8 cellular contexts compared by ENCODE assay signal in the genomic region with DNA sequence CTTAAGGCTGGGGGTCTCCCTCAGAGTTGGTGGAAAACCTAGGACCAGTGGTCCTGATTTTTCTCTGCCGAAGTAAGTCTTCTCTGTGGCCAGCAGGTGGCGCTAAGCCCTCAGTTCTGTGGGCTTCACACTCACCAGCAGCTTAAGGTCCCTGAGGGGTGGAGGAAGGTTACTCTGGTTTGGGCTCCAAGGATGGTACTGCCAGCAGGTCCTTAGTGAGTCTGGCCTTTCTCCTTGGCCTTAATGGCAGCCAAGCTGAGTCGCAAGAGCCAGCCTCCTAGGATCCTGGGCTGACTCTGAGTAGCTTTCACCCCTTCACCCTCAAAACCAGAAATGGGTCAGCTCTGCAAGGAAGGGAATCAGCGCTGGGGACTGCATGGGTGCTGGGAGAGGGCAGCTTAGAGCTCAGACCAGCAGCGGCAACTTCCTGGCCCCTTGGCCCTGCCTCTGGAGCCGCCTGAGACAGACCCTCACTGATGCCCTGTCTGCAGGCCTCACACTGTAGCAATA. TPM values are rescaled to one million over a fixed set of nuclear protein-coding genes. Genes with fewer than 3 reads are reported as not detected.
DNase-seq lines count a peak whose midpoint lies in the region; ATAC-seq, FAIRE-seq and TF ChIP-seq lines count a peak whose summit lies in the region.

No MANE protein-coding gene starts in this region.

- 30% methylated on average over 6 of the region's 6 CpGs for WGBS in A549 (ENCODE audit: missing lambda C conversion rate)

- H4K20me1 ChIP-seq in PC-3 (ENCODE audit: low read length), result no peaks in the 10 kb centered on the region

- H3K36me3 ChIP-seq in PC-3 (ENCODE audit: low read depth, low read length) (no peaks in the 10 kb centered on the region), neutrophil (no peaks in the 10 kb centered on the region)

- H3K79me2 ChIP-seq in PC-3 (ENCODE audit: low read length), result no peaks in the 10 kb centered on the region

- TF ChIP-seq POLR2A in A549 (IDR thresholded peaks at IDR 0.05; ENCODE audit: low read length), result no peak

- POLR2A ChIA-PET in A549 (lab: Yijun Ruan, JAX), result interaction anchor here (0.8 kb wide), 1 partner anchor 176 kb away, joined by 3 read pairs; a partner anchor contains a TSS
- POLR2A ChIA-PET in PC-3 (lab: Charles Lee; ENCODE audit: unreplicated experiment), result interaction anchor here (0.5 kb wide), 1 partner anchor 180 kb away, joined by 3 read pairs; no protein-coding TSS in a partner anchor

- CTCF ChIA-PET in A549 (lab: Yijun Ruan, JAX), result interaction anchor here (0.6 to 21.5 kb wide), 58 partner anchors 9 to 564 kb away, joined by 3 to 1119 read pairs (median 6); a partner anchor contains a TSS
- CTCF ChIA-PET in PC-3 (lab: Charles Lee), result interaction anchor here (0.5 to 2.6 kb wide), 6 partner anchors 89 to 161 kb away, joined by 3 to 13 read pairs (median 4); no protein-coding TSS in a partner anchor

- H3K27ac ChIP-seq in A549, result no peak overlapping the region
- no peak overlapping the region for H3K27ac ChIP-seq in PC-3 (ENCODE audit: low read length)
- no peak overlapping the region for H3K27ac ChIP-seq in neutrophil

- TF ChIP-seq CTCF in A549 (IDR thresholded peaks at IDR 0.05) (peak; percentile 93), PC-3 (conservative IDR thresholded peaks at IDR 0.05; ENCODE audit: low read depth, low read length) (peak; percentile 90), fibroblast of mammary gland (conservative IDR thresholded peaks at IDR 0.05; ENCODE audit: control insufficient read depth, insufficient read depth, low read depth, low read length) (peak; percentile 90), neutrophil (IDR thresholded peaks at IDR 0.05) (peak; percentile 83)

- no peak overlapping the region for H3K4me3 ChIP-seq in A549
- H3K4me3 ChIP-seq in PC-3 (ENCODE audit: low read length), result no peak overlapping the region
- H3K4me3 ChIP-seq in fibroblast of mammary gland (ENCODE audit: control insufficient read depth, low read depth, low read length), result no peak overlapping the region
- H3K4me3 ChIP-seq in neutrophil (ENCODE audit: low read depth in 1 of 2, low read length in 1 of 2), result no peak overlapping the region

- no TSS peak for BruUV-seq in PC-3 (replicated peaks; lab: Mats Ljungman, UMichigan)

- peaks cover 2% of the 10 kb centered on the region for H3K27me3 Mint-ChIP-seq in activated T-cell treated with anti-CD3 and anti-CD28 coated beads, Interleukin-2, amount 50 U/mL, for 4 hours (ENCODE audit: low read depth)

- H3K4me3 Mint-ChIP-seq in activated T-cell treated with anti-CD3 and anti-CD28 coated beads, Interleukin-2, amount 50 U/mL, for 4 hours, result no peak overlapping the region

- H3K4me1 ChIP-seq in A549, result no peaks in the 10 kb centered on the region
- H3K4me1 ChIP-seq in PC-3 (ENCODE audit: insufficient read depth, low read length), result no peaks in the 10 kb centered on the region
- H3K4me1 ChIP-seq in neutrophil (ENCODE audit: control insufficient read depth in 1 of 2, insufficient read depth in 1 of 2, low read depth in 1 of 2, low read length in 1 of 2), result peaks cover 6 to 11% of the 10 kb centered on the region in 2 experiments

- H3K9me3 Mint-ChIP-seq in activated T-cell treated with anti-CD3 and anti-CD28 coated beads, Interleukin-2, amount 50 U/mL, for 4 hours, result no peaks in the 10 kb centered on the region

- H3K4me1 Mint-ChIP-seq in activated T-cell treated with anti-CD3 and anti-CD28 coated beads, Interleukin-2, amount 50 U/mL, for 4 hours (ENCODE audit: low read depth), result no peaks in the 10 kb centered on the region

- peak; percentile 41 to 79; a peak in 4 of 6 replicates for ATAC-seq in A549
- ATAC-seq in GM18517 (IDR thresholded peaks at IDR 0.05; ENCODE audit: unreplicated experiment), result peak; percentile 58
- ATAC-seq in PC-3, result peak; percentile 66
- ATAC-seq in activated T-cell treated with anti-CD3 and anti-CD28 coated beads, Interleukin-2, amount 50 U/mL, for 4 hours, result peak; percentile 54 to 60

- no peaks in the 10 kb centered on the region for H3K9me3 ChIP-seq in A549
- no peaks in the 10 kb centered on the region for H3K9me3 ChIP-seq in PC-3 (ENCODE audit: low read length)
- H3K9me3 ChIP-seq in neutrophil, result no peaks in the 10 kb centered on the region

- no peak for FAIRE-seq in A549 (lab: Jason Lieb, UNC)

- no peaks in the 10 kb centered on the region for H3K9me2 ChIP-seq in PC-3 (replicated peaks; ENCODE audit: low read length)

- DNase-seq in A549 (ENCODE audit: low read depth in 1 of 2, low spot score in 1 of 2) (peak; percentile 59 to 89), PC-3 (peak; percentile 75), fibroblast of mammary gland (ENCODE audit: low read depth) (peak; percentile 87), stromal cell of bone marrow (ENCODE audit: low read depth) (peak; percentile 66)
- DNase-seq in activated T-cell treated with anti-CD3 and anti-CD28 coated beads, Interleukin-2, amount 50 U/mL, for 4 hours, result peak; percentile 76

- H3K4me2 ChIP-seq in A549, result no peak overlapping the region
- H3K4me2 ChIP-seq in PC-3 (ENCODE audit: low read length), result no peak overlapping the region

- peak; percentile 92 to 95 for TF ChIP-seq RAD21 in A549 (conservative IDR thresholded peaks at IDR 0.05 in 1 of 2, IDR thresholded peaks at IDR 0.05 in 1 of 2)
- peak; percentile 97 for TF ChIP-seq RAD21 in Ishikawa (IDR thresholded peaks at IDR 0.05; ENCODE audit: low read depth)

- no peak overlapping the region for H3K9ac ChIP-seq in PC-3 (ENCODE audit: low read length)

- TF ChIP-seq EP300 in A549 (IDR thresholded peaks at IDR 0.05) (no peak), Ishikawa (IDR thresholded peaks at IDR 0.05; ENCODE audit: borderline replicate concordance) (no peak)

- intact Hi-C loops in PC-3 (cut with micrococcal nuclease), result loop anchor here (1.0 kb wide), 2 partner anchors 120 to 144 kb away; no protein-coding TSS in a partner anchor

- no peaks in the 10 kb centered on the region for H3F3A ChIP-seq in PC-3 (ENCODE audit: low read length, unreplicated experiment)

- H3K36me3 Mint-ChIP-seq in activated T-cell treated with anti-CD3 and anti-CD28 coated beads, Interleukin-2, amount 50 U/mL, for 4 hours (ENCODE audit: insufficient read depth), result no peaks in the 10 kb centered on the region

- H3K27me3 ChIP-seq in PC-3 (ENCODE audit: low read length) (no peaks in the 10 kb centered on the region), neutrophil (peaks cover 18% of the 10 kb centered on the region)

- no peak overlapping the region for H2AFZ ChIP-seq in PC-3 (ENCODE audit: low read length)

TF ChIP-seq in A549, 52 proteins besides CTCF, POLR2A, EP300 and RAD21:
- no peak for TF ChIP-seq FOSB (CRISPR knock-in tag; IDR thresholded peaks at IDR 0.05)
- no peak for TF ChIP-seq HOXA7 (CRISPR knock-in tag; IDR thresholded peaks at IDR 0.05)
- TF ChIP-seq RCOR1 (IDR thresholded peaks at IDR 0.05; ENCODE audit: low read depth, low read length), result no peak
- no peak for TF ChIP-seq NPAS2 (CRISPR knock-in tag; IDR thresholded peaks at IDR 0.05; ENCODE audit: borderline replicate concordance)
- TF ChIP-seq, protein P1, sequence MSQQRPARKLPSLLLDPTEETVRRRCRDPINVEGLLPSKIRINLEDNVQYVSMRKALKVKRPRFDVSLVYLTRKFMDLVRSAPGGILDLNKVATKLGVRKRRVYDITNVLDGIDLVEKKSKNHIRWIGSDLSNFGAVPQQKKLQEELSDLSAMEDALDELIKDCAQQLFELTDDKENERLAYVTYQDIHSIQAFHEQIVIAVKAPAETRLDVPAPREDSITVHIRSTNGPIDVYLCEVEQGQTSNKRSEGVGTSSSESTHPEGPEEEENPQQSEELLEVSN (IDR thresholded peaks at IDR 0.05; ENCODE audit: borderline replicate concordance, low read depth), result no peak
- TF ChIP-seq SMC3 (IDR thresholded peaks at IDR 0.05), result peak; percentile 94
- TF ChIP-seq CEBPB (IDR thresholded peaks at IDR 0.05), result no peak

TF ChIP-seq in Ishikawa, 13 proteins besides CTCF, POLR2A, EP300 and RAD21:
- no peak for TF ChIP-seq TAF1 (IDR thresholded peaks at IDR 0.05; ENCODE audit: low read depth)
- no peak for TF ChIP-seq ZBTB7A (IDR thresholded peaks at IDR 0.05; ENCODE audit: low read depth)
- TF ChIP-seq NFIC (IDR thresholded peaks at IDR 0.05), result no peak

RNA-seq across cellular contexts. Expression of a gene that starts 4.4 kb away (rescaled TPM):
- 0.18 and 0.29 TPM in 2 replicates for polyA plus RNA-seq in A549 (2011; rRNA removed)
- 0.28 and 0.54 TPM in 2 replicates for polyA plus RNA-seq in A549 (2012; cell fraction: cytosol; rRNA removed)
- polyA plus RNA-seq in A549 (2012; cell fraction: nucleus; rRNA removed), result 0.71 and 0.89 TPM in 2 replicates
- polyA plus RNA-seq in A549 (2017; fragmentation: RNase III; extraction: RNeasy Plus Mini Kit Qiagen cat#74134 plus additional on column Dnase treatment), result 0.41 to 0.69 TPM (median 0.53 TPM) in 3 replicates
- 0.58 and 0.63 TPM in 2 replicates for polyA minus RNA-seq in A549 (2011; rRNA and poly(A)+ RNA removed)
- total RNA-seq in PC-3 (2014; rRNA removed), result 0.98 and 1.8 TPM in 2 replicates
- total RNA-seq in activated T-cell treated with anti-CD3 and anti-CD28 coated beads, Interleukin-2, amount 50 U/mL, for 4 hours, result under 1 TPM; 0.60 to 0.95 (median 0.68) TPM

RNA-seq across cellular contexts. Expression of a gene that starts 32.5 kb away (rescaled TPM):
- polyA plus RNA-seq in A549 (2011; rRNA removed), result 2.4 and 3.3 TPM in 2 replicates
- polyA plus RNA-seq in A549 (2012; cell fraction: cytosol; rRNA removed), result 0.20 and 0.25 TPM in 2 replicates
- polyA plus RNA-seq in A549 (2012; cell fraction: nucleus; rRNA removed), result 0.62 and 0.86 TPM in 2 replicates
- 1.1 to 1.4 TPM (median 1.3 TPM) in 3 replicates for polyA plus RNA-seq in A549 (2017; fragmentation: RNase III; extraction: RNeasy Plus Mini Kit Qiagen cat#74134 plus additional on column Dnase treatment)
- polyA minus RNA-seq in A549 (2011; rRNA and poly(A)+ RNA removed), result 5.1 and 5.8 TPM in 2 replicates
- 1.3 and 1.6 TPM in 2 replicates for total RNA-seq in PC-3 (2014; rRNA removed)
- total RNA-seq in activated T-cell treated with anti-CD3 and anti-CD28 coated beads, Interleukin-2, amount 50 U/mL, for 4 hours, result 1 to 10 TPM; 3.2 to 4.2 (median 3.4) TPM
